Comparison of ENCODE assay signal across 8 cellular contexts in genomic region chr7:121313793-121314676, GRCh38. TPM values are rescaled to one million over a fixed set of nuclear protein-coding genes. Genes with fewer than 3 reads are reported as not detected.
DNase-seq lines count a peak whose midpoint lies in the region; ATAC-seq and TF ChIP-seq lines count a peak whose summit lies in the region.

No MANE protein-coding gene starts in this region.

- TF ChIP-seq CTCF in GM13977 (IDR thresholded peaks at IDR 0.05; ENCODE audit: extremely low read depth, insufficient read depth, missing control alignments), result peak; percentile 16
- no peak for TF ChIP-seq CTCF in HFFc6 (IDR thresholded peaks at IDR 0.05)
- no peak for TF ChIP-seq CTCF in body of pancreas (IDR thresholded peaks at IDR 0.05)
- TF ChIP-seq CTCF in thyroid gland (IDR thresholded peaks at IDR 0.05), result no peak
- TF ChIP-seq CTCF in Peyer's patch (IDR thresholded peaks at IDR 0.05), result no peak

- H3K36me3 ChIP-seq in body of pancreas (replicated peaks in 1 of 2; ENCODE audit: insufficient read depth in 1 of 2, low read depth in 2 of 2), result no peaks in the 10 kb centered on the region
- no peaks in the 10 kb centered on the region for H3K36me3 ChIP-seq in thyroid gland
- H3K36me3 ChIP-seq in Peyer's patch, result no peaks in the 10 kb centered on the region

- H3K9me3 Mint-ChIP-seq in HFFc6, result peaks cover 17% of the 10 kb centered on the region

- H3K4me3 ChIP-seq in body of pancreas (no peak overlapping the region), thyroid gland (replicated peaks in 1 of 3) (no peak overlapping the region), Peyer's patch (peak overlapping the region in 1 of 4 donors; percentile 1)

- H3K4me3 Mint-ChIP-seq in HFFc6, result peak overlapping the region; percentile 31; the same call in 1 of the 2 replicates

- H3K9me3 ChIP-seq in body of pancreas (no peaks in the 10 kb centered on the region), thyroid gland (no peaks in the 10 kb centered on the region), Peyer's patch (no peaks in the 10 kb centered on the region)

- peaks cover 12% of the 10 kb centered on the region; the same call in 1 of the 2 replicates for H3K36me3 Mint-ChIP-seq in HFFc6 (ENCODE audit: low read depth)

- TF ChIP-seq POLR2A in body of pancreas (IDR thresholded peaks at IDR 0.05) (no peak), thyroid gland (IDR thresholded peaks at IDR 0.05) (no peak), Peyer's patch (IDR thresholded peaks at IDR 0.05) (no peak)

- peaks cover 26% of the 10 kb centered on the region for H3K4me1 Mint-ChIP-seq in HFFc6 (ENCODE audit: low read depth)

- peaks cover 3% of the 10 kb centered on the region for H3K27me3 Mint-ChIP-seq in HFFc6 (ENCODE audit: insufficient read depth)

- 10 to 20% methylated on average over 9 of the region's 9 CpGs for WGBS in body of pancreas, 2 donors
- 22 to 32% methylated on average over 9 of the region's 9 CpGs for WGBS in thyroid gland, 2 donors

- in situ Hi-C loops in GM13977 (cut with MboI; ENCODE audit: low pct_unique_long_range_greater_than_20kb, low sequenced_read_pairs, unreplicated experiment), result no loop called here

- ATAC-seq in body of pancreas, result peak; percentile 67

- intact Hi-C loops in body of pancreas (cut with DNase I) (no loop called here), thyroid gland (cut with DNase I) (no loop called here)

- H3K27me3 ChIP-seq in body of pancreas (no peaks in the 10 kb centered on the region), thyroid gland (no peaks in the 10 kb centered on the region), Peyer's patch (no peaks in the 10 kb centered on the region)

- peak overlapping the region; percentile 11; the same call in 1 of the 2 replicates for H3K27ac Mint-ChIP-seq in HFFc6

- H3K27ac ChIP-seq in body of pancreas, result no peak overlapping the region
- no peak overlapping the region for H3K27ac ChIP-seq in thyroid gland
- H3K27ac ChIP-seq in Peyer's patch, result peak overlapping the region in 2 of 4 donors; percentile 2 to 11

- H3K4me1 ChIP-seq in body of pancreas (peaks cover 8% of the 10 kb centered on the region), thyroid gland (peaks cover 3 to 5% of the 10 kb centered on the region in 2 donors), Peyer's patch (no peaks in the 10 kb centered on the region)

- DNase-seq in GM13977 (ENCODE audit: low spot score) (peak; percentile 13), HFFc6 (no peak), NCI-H1105 treated with DMSO at 0.1 percent for 48 hours (lab: John Stamatoyannopoulos, UW) (peak; percentile 99), body of pancreas (no peak), thyroid gland (peak; percentile 7 to 8), Peyer's patch (no peak), activated gamma-delta T cell (lab: John Stamatoyannopoulos, UW) (no peak), nucleus accumbens (lab: John Stamatoyannopoulos, UW) (no peak)

RNA-seq across cellular contexts. Expression of gene WNT16, which starts 14.8 kb away (rescaled TPM):
- under 1 TPM; 0.07 to 0.25 (median 0.18) TPM for total RNA-seq in HFFc6 (2021; fragmentation: NEBNext Ultra II Directional; extraction: Animal tissue kit (Norgen Biotek cat#: 25700))
- not detected for total RNA-seq in body of pancreas
- not detected for total RNA-seq in thyroid gland
- total RNA-seq in Peyer's patch, result not detected

Comparison
In these comparisons a context has a peak if more than half of its experiments do, and no peak if none do; other contexts are left out.
1. DNase-seq: peak in GM13977 (single experiment), NCI-H1105 treated with DMSO at 0.1 percent for 48 hours (single experiment) and thyroid gland (2 of 2); none in HFFc6 (single experiment), body of pancreas (0 of 4), Peyer's patch (0 of 3), activated gamma-delta T cell (single experiment) and nucleus accumbens (0 of 56).